In the genomic region with DNA sequence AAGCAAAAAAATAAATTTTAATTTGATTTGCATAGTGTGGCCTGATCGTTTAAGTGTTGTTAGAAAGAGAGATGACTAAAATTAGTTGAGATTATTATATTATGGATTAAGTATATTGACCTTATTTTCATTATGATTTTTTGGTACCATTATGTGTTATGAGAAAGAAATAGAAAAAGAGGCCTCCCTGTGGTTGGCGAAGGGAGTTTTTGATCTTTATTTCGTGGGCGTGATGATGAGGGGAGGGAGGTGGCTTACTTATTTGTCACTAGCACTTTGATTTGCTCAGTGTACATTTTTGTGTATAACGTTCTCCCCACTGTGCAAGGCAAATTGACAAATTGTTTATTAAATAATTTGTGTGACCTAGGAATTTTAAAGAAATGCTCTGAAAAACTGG, we compare ENCODE assay signal across 10 cellular contexts. TPM values are rescaled to one million over a fixed set of nuclear protein-coding genes. Genes with fewer than 3 reads are reported as not detected.
A peak's percentile ranks its signal among the peaks of the same experiment; 100 is the strongest.
DNase-seq lines count a peak whose midpoint lies in the region; ATAC-seq and TF ChIP-seq lines count a peak whose summit lies in the region.
"Had no signal": no experiment of that assay in that cellular context is flagged by ENCODE, and none has a peak within 500 bp of the region (broad histone marks: within the 10 kb centered on the region; RNA-seq: fewer than 3 reads in every experiment).

No MANE protein-coding gene starts in this region.

- H3K4me1 ChIP-seq in H9 (ENCODE audit: insufficient read depth, low read length) (no peaks in the 10 kb centered on the region), lower lobe of right lung (peaks cover 61% of the 10 kb centered on the region), ovary (ENCODE audit: insufficient read depth) (peaks cover 21% of the 10 kb centered on the region), thyroid gland (peaks cover 26 to 29% of the 10 kb centered on the region in 2 donors)

- intact Hi-C loops in CD14-positive monocyte (cut with micrococcal nuclease) = loop anchor here (5.0 to 10.0 kb wide), 3 partner anchors 54 to 294 kb away; no protein-coding TSS in a partner anchor
- intact Hi-C loops in lower lobe of right lung (cut with DNase I) = no loop called here
- intact Hi-C loops in ovary (cut with DNase I) = loop anchor here in 1 of 4 donors (5.0 kb wide), 1 partner anchor 158 kb away; no protein-coding TSS in a partner anchor
- intact Hi-C loops in thyroid gland (cut with DNase I) = no loop called here

- no peak overlapping the region for H2BK120ac ChIP-seq in H9 (ENCODE audit: low read depth, low read length, poor library complexity, severe bottlenecking)

- H3K23me2 ChIP-seq in H9 (ENCODE audit: insufficient read length, low read depth, low read length, poor library complexity, severe bottlenecking) = peaks cover 11% of the 10 kb centered on the region

- H3K27ac Mint-ChIP-seq in CD14-positive monocyte (peak overlapping the region; percentile 33 to 96 (median 91)), H9 (peak overlapping the region in 1 of 3 experiments; percentile 52; a peak in 1 of 7 replicates)
- H3K27ac Mint-ChIP-seq: T-helper 1 cell treated with Interleukin-12 subunit alpha and Interleukin-12 subunit beta and Interleukin-4 antibody, amounts not matched to agents 30 μg/mL and 1 μg/mL, for 36 hours had no signal

- H2AFZ ChIP-seq in H9 (ENCODE audit: low read length) = no peak overlapping the region

- peaks cover 13% of the 10 kb centered on the region; the same call in 1 of the 2 replicates for H3K79me2 ChIP-seq in H9 (ENCODE audit: insufficient read depth, low read length)

- H3T11ph ChIP-seq in H9 (ENCODE audit: low read length) = no peak overlapping the region

- H3K27ac ChIP-seq in H9 (ENCODE audit: insufficient read length, low read depth, low read length) (no peak overlapping the region), lower lobe of right lung (no peak overlapping the region), ovary (peak overlapping the region in 1 of 2 donors; percentile 91), thyroid gland (no peak overlapping the region)

- no peak overlapping the region for H3K4me3 ChIP-seq in astrocyte of the cerebellum (ENCODE audit: low read depth, low read length)
- peak overlapping the region; percentile 81 for H3K4me3 ChIP-seq in lower lobe of right lung
- no peak overlapping the region for H3K4me3 ChIP-seq in ovary
- no peak overlapping the region for H3K4me3 ChIP-seq in thyroid gland (replicated peaks in 1 of 3)

- no peaks in the 10 kb centered on the region for H4K20me1 ChIP-seq in H9 (ENCODE audit: control insufficient read depth, insufficient read depth, insufficient read length)

- ATAC-seq in lower lobe of right lung = no peak
- no peak for ATAC-seq in HG03469 (IDR thresholded peaks at IDR 0.05; ENCODE audit: unreplicated experiment)

- 100% methylated on average over 1 of the region's 5 CpGs for WGBS in H9 (ENCODE audit: extremely low coverage, insufficient read length, low lambda C conversion rate)
- 10 to 23% (median 17%) methylated on average over 5 of the region's 5 CpGs for WGBS in ovary, 3 donors
- 68 to 81% methylated on average over 5 of the region's 5 CpGs for WGBS in thyroid gland, 2 donors

- DNase-seq in CD14-positive monocyte (ENCODE audit: low spot score) (no peak), H9 (no peak), astrocyte of the cerebellum (ENCODE audit: low read depth) (no peak), lower lobe of right lung (no peak), ovary (no peak), thyroid gland (no peak)
- DNase-seq in activated naive CD4-positive, alpha-beta T cell (lab: John Stamatoyannopoulos, UW) = no peak
- DNase-seq: activated effector memory CD4-positive, alpha-beta T cell treated with anti-CD3 and anti-CD28 coated beads, Interleukin-2, amount 50 U/mL, for 16 hours had no signal

- H4K5ac ChIP-seq in H9 (ENCODE audit: insufficient read length, low read depth, low read length) = no peak overlapping the region

- TF ChIP-seq CTCF in CD14-positive monocyte (IDR thresholded peaks at IDR 0.05) (peak; percentile 39), H9 (conservative IDR thresholded peaks at IDR 0.05) (no peak; the same call in 1 of the 3 replicates), astrocyte of the cerebellum (IDR thresholded peaks at IDR 0.05; ENCODE audit: low read depth, low read length, missing control alignments) (peak; percentile 18), lower lobe of right lung (IDR thresholded peaks at IDR 0.05) (no peak), ovary (IDR thresholded peaks at IDR 0.05) (no peak), thyroid gland (IDR thresholded peaks at IDR 0.05) (peak in 1 of 6 experiments; percentile 18)

- H3K4me2 ChIP-seq in H9 (ENCODE audit: insufficient read depth, insufficient read length, low read length) = no peak overlapping the region

- H3K27me3 ChIP-seq in H9 (ENCODE audit: insufficient read depth, low read length) (no peaks in the 10 kb centered on the region), lower lobe of right lung (ENCODE audit: low read depth) (no peaks in the 10 kb centered on the region), ovary (no peaks in the 10 kb centered on the region), thyroid gland (no peaks in the 10 kb centered on the region)

- no peak overlapping the region for H3K56ac ChIP-seq in H9 (ENCODE audit: insufficient read length, low read depth, low read length)

- H3K27me3 Mint-ChIP-seq in CD14-positive monocyte (ENCODE audit: low read depth in 3 of 3) (peaks cover 3 to 6% (median 5%) of the 10 kb centered on the region in 3 donors), H9 (ENCODE audit: low read depth) (peaks cover 11% of the 10 kb centered on the region)

- H3K9ac ChIP-seq in H9 (ENCODE audit: extremely low read depth, insufficient read length, low read length) = no peak overlapping the region

- H3K14ac ChIP-seq in H9 (ENCODE audit: insufficient read depth, low read length) = no peak overlapping the region

- no peak overlapping the region for H4K91ac ChIP-seq in H9 (ENCODE audit: insufficient read length, low read depth, low read length)

- H3K4me3 Mint-ChIP-seq in CD14-positive monocyte (peak overlapping the region; percentile 97 to 100), H9 (peak overlapping the region; percentile 90 to 94; a peak in 4 of 5 replicates)
- H3K4me3 Mint-ChIP-seq: T-helper 1 cell treated with Interleukin-12 subunit alpha and Interleukin-12 subunit beta and Interleukin-4 antibody, amounts not matched to agents 30 μg/mL and 1 μg/mL, for 36 hours had no signal

- TF ChIP-seq POLR2A in ovary (IDR thresholded peaks at IDR 0.05) (no peak), thyroid gland (IDR thresholded peaks at IDR 0.05) (no peak)

- no peak overlapping the region for H3K4ac ChIP-seq in H9 (ENCODE audit: low read depth, low read length)

- peaks cover 0 to 3% (median 0%) of the 10 kb centered on the region in 7 donors for H3K9me3 Mint-ChIP-seq in CD14-positive monocyte
- H3K9me3 Mint-ChIP-seq in H9 = peaks cover 0 to 3% of the 10 kb centered on the region in 2 experiments; a peak in 1 of 5 replicates
- H3K9me3 Mint-ChIP-seq: T-helper 1 cell treated with Interleukin-12 subunit alpha and Interleukin-12 subunit beta and Interleukin-4 antibody, amounts not matched to agents 30 μg/mL and 1 μg/mL, for 36 hours had no signal

- peaks cover 3% of the 10 kb centered on the region for H3K79me1 ChIP-seq in H9 (ENCODE audit: insufficient read depth, low read depth, low read length, poor library complexity, severe bottlenecking)

- H2AK5ac ChIP-seq in H9 (ENCODE audit: insufficient read length, low read length) = no peak overlapping the region

- H3K4me1 Mint-ChIP-seq in CD14-positive monocyte (peaks cover 72% of the 10 kb centered on the region), H9 (peaks cover 39 to 42% of the 10 kb centered on the region in 2 experiments)

- in situ Hi-C loops in astrocyte of the cerebellum (cut with HindIII; ENCODE audit: low sequenced_read_pairs) = no loop called here

- no peak overlapping the region for H2BK12ac ChIP-seq in H9 (ENCODE audit: insufficient read length, low read depth, low read length)

- H3K36me3 Mint-ChIP-seq in CD14-positive monocyte (peaks cover 38 to 43% of the 10 kb centered on the region in 2 donors), H9 (ENCODE audit: insufficient read depth in 1 of 3, low read depth in 3 of 3) (peaks cover 35 to 41% (median 36%) of the 10 kb centered on the region in 3 experiments)

- no peak overlapping the region for H2BK20ac ChIP-seq in H9 (ENCODE audit: low read depth, low read length, poor library complexity, severe bottlenecking)

- H3K23ac ChIP-seq in H9 (ENCODE audit: insufficient read length, low read depth, low read length) = no peak overlapping the region

- H3K18ac ChIP-seq in H9 (ENCODE audit: insufficient read length, low read depth, low read length) = no peak overlapping the region

- H3K9me3 ChIP-seq in H9 (ENCODE audit: control insufficient read depth, low read depth, low read length) (no peaks in the 10 kb centered on the region), lower lobe of right lung (no peaks in the 10 kb centered on the region), ovary (no peaks in the 10 kb centered on the region), thyroid gland (no peaks in the 10 kb centered on the region)

- no peak for TF ChIP-seq EP300 in ovary (IDR thresholded peaks at IDR 0.05)

- no peak overlapping the region for H4K8ac ChIP-seq in H9 (replicated peaks; ENCODE audit: insufficient read length, low read depth, low read length)

- no peak overlapping the region for H2BK5ac ChIP-seq in H9 (ENCODE audit: insufficient read length, low read length)

- no peak overlapping the region for H2BK15ac ChIP-seq in H9 (ENCODE audit: low read depth, low read length)

- H3K36me3 ChIP-seq in lower lobe of right lung (no peaks in the 10 kb centered on the region), ovary (no peaks in the 10 kb centered on the region), thyroid gland (no peaks in the 10 kb centered on the region)

RNA-seq across cellular contexts. Expression of a gene that starts 2.8 kb away (rescaled TPM):
- 10 to 100 TPM; 24.1 to 44.4 TPM for polyA plus RNA-seq in CD14-positive monocyte
- 78.3 and 79.4 TPM in 2 replicates for total RNA-seq in H9 (2021)
- total RNA-seq in lower lobe of right lung = 196 TPM
- total RNA-seq in ovary = 100 to 1,000 TPM in 4 of 7 donors, 10 to 100 TPM in 3; 72.0 to 133 (median 103) TPM
- 10 to 100 TPM; 39.3 to 57.6 TPM for polyA plus RNA-seq in ovary
- total RNA-seq in thyroid gland = 10 to 100 TPM; 32.0 to 76.2 (median 38.2) TPM

Comparison
In these comparisons a context has a peak if more than half of its experiments do, and no peak if none do; other contexts are left out.
1. CTCF ChIP-seq: peak in CD14-positive monocyte (single experiment) and astrocyte of the cerebellum (single experiment); none in H9 (single experiment), lower lobe of right lung (single experiment) and ovary (0 of 3).
2. intact Hi-C loops: an anchor here in CD14-positive monocyte (5.0 to 10.0 kb wide); none called in lower lobe of right lung and thyroid gland.